Comparison of ENCODE assay signal across 19 cellular contexts in genomic region chr7:17015575-17015974, GRCh38.
DNase-seq lines count a peak whose midpoint lies in the region; ATAC-seq and TF ChIP-seq lines count a peak whose summit lies in the region.
"Had no signal": no experiment of that assay in that cellular context is flagged by ENCODE, and none has a peak within 500 bp of the region (broad histone marks: within the 10 kb centered on the region; RNA-seq: fewer than 3 reads in every experiment).

No MANE protein-coding gene starts in this region.

- no peak for TF ChIP-seq CTCF in SK-N-SH (IDR thresholded peaks at IDR 0.05)
- no peak for TF ChIP-seq CTCF in fibroblast of the aortic adventitia (IDR thresholded peaks at IDR 0.05; ENCODE audit: insufficient read depth, low read length)
- TF ChIP-seq CTCF in suprapubic skin (IDR thresholded peaks at IDR 0.05), result no peak
- TF ChIP-seq CTCF in esophagus squamous epithelium (IDR thresholded peaks at IDR 0.05), result no peak

- POLR2A ChIA-PET in SK-N-SH (lab: Yijun Ruan, JAX), result no interaction called here

- H3K27me3 ChIP-seq in SK-N-SH (ENCODE audit: insufficient read depth) (peaks cover 8% of the 10 kb centered on the region; the same call in 1 of the 2 replicates), suprapubic skin (no peaks in the 10 kb centered on the region), esophagus squamous epithelium (no peaks in the 10 kb centered on the region)
- H3K27me3 ChIP-seq: heart left ventricle had no signal

- peak overlapping the region; percentile 55; the same call in 1 of the 2 replicates for H2AFZ ChIP-seq in SK-N-SH (ENCODE audit: low read depth)

- H3K4me2 ChIP-seq in SK-N-SH, result no peak overlapping the region

- ATAC-seq in SK-N-SH treated with all-trans-retinoic acid at 6 μM for 48 hours (no peak), T-helper 17 cell (no peak)
- ATAC-seq: left colon, Right ventricle myocardium inferior had no signal

- no peaks in the 10 kb centered on the region for H3K79me2 ChIP-seq in SK-N-SH (ENCODE audit: insufficient read depth)

- no peak for TF ChIP-seq POLR2A in suprapubic skin (IDR thresholded peaks at IDR 0.05)
- no peak for TF ChIP-seq POLR2A in esophagus squamous epithelium (IDR thresholded peaks at IDR 0.05)

- intact Hi-C loops in esophagus squamous epithelium (cut with DNase I), result no loop called here

- peak overlapping the region; percentile 62 for H3K27ac Mint-ChIP-seq in T-helper 17 cell
- H3K27ac Mint-ChIP-seq: brain; stimulated activated naive CD8-positive, alpha-beta T cell treated with anti-CD3 and anti-CD28 coated beads, Interleukin-15, Interleukin-2, amounts not matched to agents 100 ng/mL and 50 ng/mL, for 24 hours had no signal

- CTCF ChIA-PET in SK-N-SH (lab: Yijun Ruan, JAX), result interaction anchor here (0.8 to 1.0 kb wide), 2 partner anchors 10 to 33 kb away, joined by 3 read pairs; no protein-coding TSS in a partner anchor

- no peaks in the 10 kb centered on the region for H3K27me3 Mint-ChIP-seq in T-helper 17 cell
- H3K27me3 Mint-ChIP-seq: stimulated activated naive CD8-positive, alpha-beta T cell treated with anti-CD3 and anti-CD28 coated beads, Interleukin-15, Interleukin-2, amounts not matched to agents 100 ng/mL and 50 ng/mL, for 24 hours had no signal

- no peak overlapping the region for H3K9ac ChIP-seq in SK-N-SH

- DNase-seq in SK-N-SH, result no peak
- DNase-seq in T-helper 17 cell, result no peak
- peak; percentile 72 for DNase-seq in fibroblast of the aortic adventitia (ENCODE audit: low read depth)
- no peak for DNase-seq in suprapubic skin (ENCODE audit: low spot score in 2 of 2)
- no peak for DNase-seq in hypothalamus (lab: John Stamatoyannopoulos, UW)
- DNase-seq in NCI-H526 treated with DMSO at 0.1 percent for 48 hours (lab: John Stamatoyannopoulos, UW), result no peak
- DNase-seq in esophagus squamous epithelium (lab: John Stamatoyannopoulos, UW), result no peak
- DNase-seq: activated CD4-positive, alpha-beta T cell treated with anti-CD3 and anti-CD28 coated beads, Interleukin-2, amount 50 U/mL, for 4 hours; Calu3; heart left ventricle; left colon; NCI-H2081 treated with DMSO at 0.1 percent for 48 hours had no signal

- no peak overlapping the region for H3K4me3 Mint-ChIP-seq in T-helper 17 cell
- H3K4me3 Mint-ChIP-seq: brain; neural crest cell; stimulated activated naive CD8-positive, alpha-beta T cell treated with anti-CD3 and anti-CD28 coated beads, Interleukin-15, Interleukin-2, amounts not matched to agents 100 ng/mL and 50 ng/mL, for 24 hours had no signal

- H3K9me2 ChIP-seq in SK-N-SH, result no peaks in the 10 kb centered on the region

- WGBS in SK-N-SH (ENCODE audit: low lambda C conversion rate), result 15% methylated on average over 4 of the region's 4 CpGs
- WGBS in suprapubic skin, result 40% methylated on average over 4 of the region's 4 CpGs
- WGBS in esophagus squamous epithelium, 2 donors, result 56 to 76% methylated on average over 4 of the region's 4 CpGs

- H3K27ac ChIP-seq in SK-N-SH (ENCODE audit: low read depth in 2 of 2, low read length in 1 of 2) (no peak overlapping the region), suprapubic skin (peak overlapping the region; percentile 54), esophagus squamous epithelium (peak overlapping the region in 2 of 4 donors; percentile 41 to 52)
- H3K27ac ChIP-seq: 22Rv1 had no signal

- H3F3A ChIP-seq in SK-N-SH (replicated peaks; ENCODE audit: insufficient read depth), result peaks cover 5% of the 10 kb centered on the region

- no peaks in the 10 kb centered on the region for H3K36me3 Mint-ChIP-seq in T-helper 17 cell (ENCODE audit: low read depth)
- H3K36me3 Mint-ChIP-seq: brain had no signal

- no peaks in the 10 kb centered on the region for H3K4me1 ChIP-seq in SK-N-SH (ENCODE audit: control insufficient read depth in 1 of 2, insufficient read depth in 2 of 2, low read depth in 1 of 2, low read length in 1 of 2)
- peaks cover 12% of the 10 kb centered on the region for H3K4me1 ChIP-seq in suprapubic skin
- H3K4me1 ChIP-seq in esophagus squamous epithelium, result peaks cover 0 to 12% (median 2%) of the 10 kb centered on the region in 3 donors
- H3K4me1 ChIP-seq: HAP-1 had no signal

- no peak for TF ChIP-seq RAD21 in SK-N-SH (IDR thresholded peaks at IDR 0.05; ENCODE audit: low read length)

- peaks cover 22% of the 10 kb centered on the region for H3K4me1 Mint-ChIP-seq in T-helper 17 cell
- H3K4me1 Mint-ChIP-seq: brain had no signal

- H3K9me3 ChIP-seq in SK-N-SH, result no peaks in the 10 kb centered on the region
- H3K9me3 ChIP-seq in T-helper 17 cell (ENCODE audit: control insufficient read depth, low read length, poor library complexity, severe bottlenecking), result no peaks in the 10 kb centered on the region
- H3K9me3 ChIP-seq in suprapubic skin, result no peaks in the 10 kb centered on the region
- no peaks in the 10 kb centered on the region for H3K9me3 ChIP-seq in esophagus squamous epithelium
- H3K9me3 ChIP-seq: HAP-1 had no signal

- no peaks in the 10 kb centered on the region for H4K20me1 ChIP-seq in SK-N-SH (ENCODE audit: insufficient read depth)

- H3K36me3 ChIP-seq in SK-N-SH (replicated peaks in 1 of 2; ENCODE audit: control insufficient read depth in 1 of 2, insufficient read depth in 2 of 2, low read length in 1 of 2) (no peaks in the 10 kb centered on the region), suprapubic skin (no peaks in the 10 kb centered on the region), esophagus squamous epithelium (no peaks in the 10 kb centered on the region)
- H3K36me3 ChIP-seq: HAP-1, heart left ventricle had no signal

- TF ChIP-seq EP300 in SK-N-SH (IDR thresholded peaks at IDR 0.05; ENCODE audit: borderline replicate concordance in 1 of 2, low read depth in 1 of 2, low read length in 1 of 2) (no peak), suprapubic skin (IDR thresholded peaks at IDR 0.05) (no peak)

- no peak overlapping the region for H3K4me3 ChIP-seq in SK-N-SH (ENCODE audit: low read depth in 2 of 2, low read length in 1 of 2)
- no peak overlapping the region for H3K4me3 ChIP-seq in fibroblast of the aortic adventitia (ENCODE audit: low read depth, low read length)
- no peak overlapping the region for H3K4me3 ChIP-seq in suprapubic skin
- no peak overlapping the region for H3K4me3 ChIP-seq in esophagus squamous epithelium
- H3K4me3 ChIP-seq: HAP-1, heart left ventricle had no signal

TF ChIP-seq in SK-N-SH, 30 proteins besides CTCF, POLR2A, EP300 and RAD21:
- TF ChIP-seq CHD2 (IDR thresholded peaks at IDR 0.05; ENCODE audit: low read length, partially characterized antibody) (no peak), EZH2phosphoT487 (IDR thresholded peaks at IDR 0.05; ENCODE audit: borderline replicate concordance, low read depth) (no peak), TAF1 (IDR thresholded peaks at IDR 0.05; ENCODE audit: borderline replicate concordance, low read depth, low read length) (no peak), FOXJ3 (CRISPR knock-in tag; IDR thresholded peaks at IDR 0.05) (no peak), JUND (IDR thresholded peaks at IDR 0.05) (no peak)

TF ChIP-seq in SK-N-SH treated with all-trans-retinoic acid at 6 μM for 48 hours, 23 proteins besides CTCF, POLR2A, EP300 and RAD21:
- no peak for TF ChIP-seq TCF4 (CRISPR knock-in tag; IDR thresholded peaks at IDR 0.05; ENCODE audit: borderline replicate concordance)
- TF ChIP-seq POU6F1 (CRISPR knock-in tag; IDR thresholded peaks at IDR 0.05; ENCODE audit: borderline replicate concordance, low read depth), result no peak
- TF ChIP-seq BACH2 (CRISPR knock-in tag; IDR thresholded peaks at IDR 0.05; ENCODE audit: borderline replicate concordance), result no peak
- no peak for TF ChIP-seq ARNTL (CRISPR knock-in tag; IDR thresholded peaks at IDR 0.05; ENCODE audit: borderline replicate concordance, low read depth)
